Comparison of ENCODE assay signal across 21 cellular contexts in the genomic region with DNA sequence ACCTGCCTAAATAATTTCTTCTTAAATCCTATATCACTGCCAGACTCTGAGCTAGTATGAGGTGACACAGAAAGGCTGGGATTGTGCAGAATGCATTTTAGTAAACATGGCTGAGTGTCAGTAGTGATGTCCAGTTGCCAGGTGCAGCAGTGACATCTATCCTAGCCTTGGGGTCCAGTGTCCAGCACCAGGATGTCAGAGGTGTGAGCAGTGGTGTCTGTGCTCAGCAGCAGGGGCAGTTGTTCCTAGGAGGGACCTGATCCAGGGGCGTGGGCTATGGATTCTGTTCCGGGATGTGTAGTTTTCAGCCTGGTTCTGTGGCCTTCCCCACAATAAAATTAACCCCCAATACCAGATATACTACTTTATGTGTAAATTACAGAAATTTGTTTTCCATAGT. TPM values are rescaled to one million over a fixed set of nuclear protein-coding genes. Genes with fewer than 3 reads are reported as not detected.
DNase-seq lines count a peak whose midpoint lies in the region; ATAC-seq, FAIRE-seq and TF ChIP-seq lines count a peak whose summit lies in the region.
"Had no signal": no experiment of that assay in that cellular context is flagged by ENCODE, and none has a peak within 500 bp of the region (broad histone marks: within the 10 kb centered on the region; RNA-seq: fewer than 3 reads in every experiment).

No MANE protein-coding gene starts in this region.

- peaks cover 11 to 25% of the 10 kb centered on the region in 2 donors for H3K36me3 Mint-ChIP-seq in activated T-cell treated with anti-CD3 and anti-CD28 coated beads, Interleukin-2, amount 50 U/mL, for 72 hours (ENCODE audit: insufficient read depth in 2 of 2)
- H3K36me3 Mint-ChIP-seq in stimulated activated naive B cell treated with anti-CD40 and anti-IgM and Interleukin-4, amounts not matched to agents 10 μg/mL and 1 μg/mL and 100 μg/mL, for 72 hours: peaks cover 47 to 50% of the 10 kb centered on the region in 2 donors

- H3K4me1 ChIP-seq in lower lobe of right lung: no peaks in the 10 kb centered on the region
- H3K4me1 ChIP-seq: BE2C had no signal

- peaks cover 0 to 2% of the 10 kb centered on the region in 2 donors for H3K9me3 Mint-ChIP-seq in activated T-cell treated with anti-CD3 and anti-CD28 coated beads, Interleukin-2, amount 50 U/mL, for 72 hours
- peaks cover 14 to 22% of the 10 kb centered on the region in 2 donors for H3K9me3 Mint-ChIP-seq in stimulated activated naive B cell treated with anti-CD40 and anti-IgM and Interleukin-4, amounts not matched to agents 10 μg/mL and 1 μg/mL and 100 μg/mL, for 72 hours

- no peaks in the 10 kb centered on the region for H3K27me3 ChIP-seq in lower lobe of right lung (ENCODE audit: low read depth)

- ATAC-seq in activated T-cell treated with anti-CD3 and anti-CD28 coated beads, Interleukin-2, amount 50 U/mL, for 72 hours (replicated peaks in 1 of 2): peak; percentile 28 to 34
- ATAC-seq in lower lobe of right lung: peak; percentile 6 to 32
- peak in 1 of 2 donors; percentile 14 for ATAC-seq in stimulated activated naive B cell treated with anti-CD40 and anti-IgM and Interleukin-4, amounts not matched to agents 10 μg/mL and 1 μg/mL and 100 μg/mL, for 72 hours (replicated peaks)
- no peak for ATAC-seq in activated CD4-positive, CD25-positive, alpha-beta regulatory T cell treated with anti-CD3 and anti-CD28 coated beads, Interleukin-2, amount 50 U/mL, for 24 hours
- ATAC-seq: HCT116, K562 had no signal

- intact Hi-C loops in lower lobe of right lung (cut with DNase I): no loop called here

- TF ChIP-seq CTCF in lower lobe of right lung (IDR thresholded peaks at IDR 0.05) (no peak), GM10248 (IDR thresholded peaks at IDR 0.05; ENCODE audit: control extremely low read depth, extremely low read depth, low read depth, missing control alignments) (no peak)

- peak; percentile 40 for FAIRE-seq in HTR-8/SVneo (lab: Jason Lieb, UNC)
- FAIRE-seq: GM18507, K562 had no signal

- POLR2A ChIA-PET in GM10248 (lab: Yijun Ruan, JAX): interaction anchor here (0.9 to 2.3 kb wide), 2 partner anchors 81 to 86 kb away, joined by 3 to 20 read pairs; no protein-coding TSS in a partner anchor

- no peak overlapping the region for H3K4me3 Mint-ChIP-seq in activated T-cell treated with anti-CD3 and anti-CD28 coated beads, Interleukin-2, amount 50 U/mL, for 72 hours
- H3K4me3 Mint-ChIP-seq in stimulated activated naive B cell treated with anti-CD40 and anti-IgM and Interleukin-4, amounts not matched to agents 10 μg/mL and 1 μg/mL and 100 μg/mL, for 72 hours: no peak overlapping the region

- peaks cover 42% of the 10 kb centered on the region for H3K4me1 Mint-ChIP-seq in activated T-cell treated with anti-CD3 and anti-CD28 coated beads, Interleukin-2, amount 50 U/mL, for 72 hours (ENCODE audit: low read depth)
- peaks cover 33 to 37% of the 10 kb centered on the region in 2 donors for H3K4me1 Mint-ChIP-seq in stimulated activated naive B cell treated with anti-CD40 and anti-IgM and Interleukin-4, amounts not matched to agents 10 μg/mL and 1 μg/mL and 100 μg/mL, for 72 hours

- CTCF ChIA-PET in GM10248 (lab: Yijun Ruan, JAX): no interaction called here

- no peaks in the 10 kb centered on the region for H3K27me3 Mint-ChIP-seq in activated T-cell treated with anti-CD3 and anti-CD28 coated beads, Interleukin-2, amount 50 U/mL, for 72 hours (ENCODE audit: low read depth)
- H3K27me3 Mint-ChIP-seq in stimulated activated naive B cell treated with anti-CD40 and anti-IgM and Interleukin-4, amounts not matched to agents 10 μg/mL and 1 μg/mL and 100 μg/mL, for 72 hours: peaks cover 0 to 15% of the 10 kb centered on the region in 2 donors

- no peak overlapping the region for H3K27ac ChIP-seq in lower lobe of right lung

- H3K27ac Mint-ChIP-seq in activated T-cell treated with anti-CD3 and anti-CD28 coated beads, Interleukin-2, amount 50 U/mL, for 72 hours: peak overlapping the region; percentile 54
- H3K27ac Mint-ChIP-seq in stimulated activated naive B cell treated with anti-CD40 and anti-IgM and Interleukin-4, amounts not matched to agents 10 μg/mL and 1 μg/mL and 100 μg/mL, for 72 hours: peak overlapping the region; percentile 44

- peaks cover 12% of the 10 kb centered on the region for H3K36me3 ChIP-seq in lower lobe of right lung
- H3K36me3 ChIP-seq: BE2C had no signal

- no peak overlapping the region for H3K4me3 ChIP-seq in lower lobe of right lung
- H3K4me3 ChIP-seq: K562 had no signal

- no peak for DNase-seq in activated T-cell treated with anti-CD3 and anti-CD28 coated beads, Interleukin-2, amount 50 U/mL, for 72 hours
- no peak for DNase-seq in activated T-cell treated with anti-CD3 and anti-CD28 coated beads, Interleukin-2, amount 50 U/mL, for 48 hours
- DNase-seq in HTR-8/SVneo (ENCODE audit: insufficient read length, low spot score) (no peak), lower lobe of right lung (no peak), mucosa of gallbladder (ENCODE audit: low spot score) (no peak), GM10248 (ENCODE audit: extremely low spot score) (no peak)
- DNase-seq in stimulated activated naive B cell treated with anti-CD40 and anti-IgM and Interleukin-4, amounts not matched to agents 10 μg/mL and 1 μg/mL and 100 μg/mL, for 72 hours: no peak
- DNase-seq: BE2C, DMS79 treated with DMSO at 0.1 percent for 48 hours, GOT3, NCI-H187, NCI-H2107, NCI-H2227 treated with DMSO at 0.1 percent for 48 hours, NCI-H510A treated with DMSO at 0.1 percent for 48 hours, NCI-H82, OCI-M1, Right ventricle myocardium superior had no signal

- no peaks in the 10 kb centered on the region for H3K9me3 ChIP-seq in lower lobe of right lung
- H3K9me3 ChIP-seq: BE2C had no signal

RNA-seq across cellular contexts. Expression of gene HLA-C, which starts 6.0 kb away (rescaled TPM):
- total RNA-seq in activated T-cell treated with anti-CD3 and anti-CD28 coated beads, Interleukin-2, amount 50 U/mL, for 72 hours: 100 to 1,000 TPM; 781 to 974 TPM
- total RNA-seq in lower lobe of right lung: 1,186 TPM
- total RNA-seq in mucosa of gallbladder: 601 TPM

Comparison
In these comparisons a context has a peak if more than half of its experiments do, and no peak if none do; other contexts are left out.
1. ATAC-seq: peak in activated T-cell treated with anti-CD3 and anti-CD28 coated beads, Interleukin-2, amount 50 U/mL, for 72 hours (2 of 2) and lower lobe of right lung (2 of 2); none in activated CD4-positive, CD25-positive, alpha-beta regulatory T cell treated with anti-CD3 and anti-CD28 coated beads, Interleukin-2, amount 50 U/mL, for 24 hours (0 of 2).